ENCODE assay signal across 13 cellular contexts in genomic region chr3:112602217-112602838, GRCh38. TPM values are rescaled to one million over a fixed set of nuclear protein-coding genes. Genes with fewer than 3 reads are reported as not detected.
DNase-seq lines count a peak whose midpoint lies in the region; ATAC-seq, FAIRE-seq and TF ChIP-seq lines count a peak whose summit lies in the region.
"Had no signal": no experiment of that assay in that cellular context is flagged by ENCODE, and none has a peak within 500 bp of the region (broad histone marks: within the 10 kb centered on the region; RNA-seq: fewer than 3 reads in every experiment).

No MANE protein-coding gene starts in this region.

- peaks cover 24% of the 10 kb centered on the region for H3K4me1 Mint-ChIP-seq in activated T-cell treated with anti-CD3 and anti-CD28 coated beads, Interleukin-2, amount 50 U/mL, for 24 hours (ENCODE audit: low read depth)

- H3K27me3 ChIP-seq in smooth muscle cell (ENCODE audit: low read depth), result no peaks in the 10 kb centered on the region

- no peaks in the 10 kb centered on the region for H3K9me3 ChIP-seq in smooth muscle cell (replicated peaks; ENCODE audit: low read depth)

- H3K4me1 ChIP-seq in smooth muscle cell (ENCODE audit: low read depth), result no peaks in the 10 kb centered on the region

- H3K27ac ChIP-seq in smooth muscle cell (ENCODE audit: low read depth), result no peak overlapping the region

- H3K9ac ChIP-seq in smooth muscle cell (ENCODE audit: low read depth), result no peak overlapping the region

- no peaks in the 10 kb centered on the region for H3K79me2 ChIP-seq in smooth muscle cell (ENCODE audit: low read depth)

- peaks cover 5% of the 10 kb centered on the region for H3F3A ChIP-seq in smooth muscle cell (ENCODE audit: low read depth)

- H3K27me3 Mint-ChIP-seq in activated T-cell treated with anti-CD3 and anti-CD28 coated beads, Interleukin-2, amount 50 U/mL, for 24 hours, result no peaks in the 10 kb centered on the region

- H3K9me3 Mint-ChIP-seq in activated T-cell treated with anti-CD3 and anti-CD28 coated beads, Interleukin-2, amount 50 U/mL, for 24 hours, result no peaks in the 10 kb centered on the region
- H3K9me3 Mint-ChIP-seq: activated CD4-positive, alpha-beta memory T cell treated with anti-CD3 and anti-CD28 coated beads for 36 hours had no signal

- TF ChIP-seq POLR2A in H54 (IDR thresholded peaks at IDR 0.05; ENCODE audit: low read depth, low read length), result no peak

- in situ Hi-C loops in KBM-7 (cut with MboI; ENCODE audit: low pct_unique_long_range_greater_than_20kb, low sequenced_read_pairs), result loop anchor here (25.0 kb wide), 1 partner anchor 1335 kb away; the partner anchor contains the start of gene ZDHHC23

- H4K20me1 ChIP-seq in smooth muscle cell (ENCODE audit: low read depth), result no peaks in the 10 kb centered on the region

- H3K36me3 ChIP-seq in smooth muscle cell (ENCODE audit: low read depth), result no peaks in the 10 kb centered on the region

- H3K27ac Mint-ChIP-seq in activated T-cell treated with anti-CD3 and anti-CD28 coated beads, Interleukin-2, amount 50 U/mL, for 24 hours, result peak overlapping the region; percentile 53
- H3K27ac Mint-ChIP-seq: activated CD4-positive, alpha-beta memory T cell treated with anti-CD3 and anti-CD28 coated beads for 36 hours had no signal

- H3K4me3 Mint-ChIP-seq in activated T-cell treated with anti-CD3 and anti-CD28 coated beads, Interleukin-2, amount 50 U/mL, for 24 hours, result no peak overlapping the region
- H3K4me3 Mint-ChIP-seq: activated CD4-positive, alpha-beta memory T cell treated with anti-CD3 and anti-CD28 coated beads for 36 hours had no signal

- ATAC-seq in GM21529 (IDR thresholded peaks at IDR 0.05; ENCODE audit: unreplicated experiment) (peak; percentile 84), HG03135 (IDR thresholded peaks at IDR 0.05; ENCODE audit: unreplicated experiment) (peak; percentile 68)
- ATAC-seq: right cardiac atrium had no signal

- no peak for FAIRE-seq in H54 (lab: Jason Lieb, UNC)
- FAIRE-seq: astrocyte had no signal

- no peak for DNase-seq in activated T-cell treated with anti-CD3 and anti-CD28 coated beads, Interleukin-2, amount 50 U/mL, for 24 hours
- DNase-seq in activated T-cell treated with anti-CD3 and anti-CD28 coated beads for 4 hours (no peak), smooth muscle cell (lab: John Stamatoyannopoulos, UW; ENCODE audit: unreplicated experiment) (no peak), OCI-M2 (lab: John Stamatoyannopoulos, UW; ENCODE audit: unreplicated experiment) (no peak), H54 (ENCODE audit: insufficient read length, low spot score) (no peak), KBM-7 (no peak)
- DNase-seq: activated CD4-positive, alpha-beta memory T cell treated with anti-CD3 and anti-CD28 coated beads for 36 hours; IMR-90; NCI-H2081; right cardiac atrium had no signal

- no peak overlapping the region for H2AFZ ChIP-seq in smooth muscle cell (ENCODE audit: low read depth)

- peaks cover 7% of the 10 kb centered on the region for H3K36me3 Mint-ChIP-seq in activated T-cell treated with anti-CD3 and anti-CD28 coated beads, Interleukin-2, amount 50 U/mL, for 24 hours (ENCODE audit: low read depth)

- no peak for TF ChIP-seq CTCF in smooth muscle cell (IDR thresholded peaks at IDR 0.05; ENCODE audit: borderline replicate concordance, insufficient read depth, poor library complexity, severe bottlenecking)

- H3K4me2 ChIP-seq in smooth muscle cell, result peak overlapping the region; percentile 1

- no peak overlapping the region for H3K4me3 ChIP-seq in smooth muscle cell

RNA-seq across cellular contexts. Expression of gene CCDC80, which starts 38.6 kb away (rescaled TPM):
- total RNA-seq in smooth muscle cell, result 67.9 and 83.2 TPM in 2 replicates
- 147 and 159 TPM in 2 replicates for polyA plus RNA-seq in smooth muscle cell
- total RNA-seq: activated CD4-positive, alpha-beta memory T cell treated with anti-CD3 and anti-CD28 coated beads for 36 hours had no signal

RNA-seq across cellular contexts. Expression of gene SLC35A5, which starts 40.5 kb away (rescaled TPM):
- 28.0 and 29.1 TPM in 2 replicates for total RNA-seq in smooth muscle cell
- polyA plus RNA-seq in smooth muscle cell, result 18.1 and 18.8 TPM in 2 replicates

RNA-seq across cellular contexts. Expression of gene ATG3, which starts 40.6 kb away (rescaled TPM):
- total RNA-seq in smooth muscle cell, result 32.5 and 35.7 TPM in 2 replicates
- 49.1 and 57.8 TPM in 2 replicates for polyA plus RNA-seq in smooth muscle cell
